ENCODE assay signal across 8 cellular contexts in the genomic region with DNA sequence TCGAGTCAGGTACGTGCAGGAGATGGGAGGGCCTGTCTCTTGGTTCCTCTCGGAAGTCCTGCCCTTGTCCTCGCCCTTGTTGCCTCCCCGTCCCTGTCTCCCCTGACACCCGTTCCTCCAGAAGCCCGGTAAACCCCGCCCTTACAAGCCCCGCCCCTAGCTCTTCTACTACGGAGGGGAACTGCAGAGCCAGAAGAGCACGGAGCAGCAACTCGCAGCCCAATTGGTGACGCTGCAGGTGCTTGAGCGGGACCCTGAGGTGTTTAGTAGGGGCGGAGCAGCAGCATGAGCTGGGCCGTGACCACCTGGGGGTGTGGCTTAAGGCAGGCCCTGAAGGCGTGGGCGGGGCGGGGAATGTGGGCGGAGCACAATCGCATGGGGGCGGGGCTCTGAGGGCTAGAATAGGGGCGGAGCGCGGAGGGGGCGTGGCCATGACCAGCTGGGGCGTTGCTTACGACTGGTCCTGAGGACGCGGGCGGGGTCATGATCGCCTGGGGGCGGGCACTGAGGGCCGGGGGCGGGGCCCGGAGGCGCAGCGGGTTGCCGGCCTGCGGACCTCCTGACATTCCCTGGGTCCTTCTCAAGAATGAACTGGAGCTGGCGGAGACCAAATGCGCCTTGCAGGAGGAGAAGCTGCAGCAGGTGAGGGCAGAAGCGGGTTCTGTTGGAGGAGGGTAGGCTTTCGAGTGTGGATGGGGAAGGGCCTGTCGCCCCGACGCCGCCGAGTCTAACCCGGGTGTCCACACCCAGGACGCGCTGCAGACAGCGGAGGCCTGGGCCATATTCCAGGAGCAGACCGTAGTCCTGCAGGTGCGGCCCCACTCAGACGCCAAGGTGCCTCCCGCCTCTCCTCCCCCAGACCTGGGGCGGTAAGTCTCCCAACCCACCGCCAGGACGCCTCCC. TPM values are rescaled to one million over a fixed set of nuclear protein-coding genes. Genes with fewer than 3 reads are reported as not detected.
DNase-seq lines count a peak whose midpoint lies in the region; ATAC-seq and TF ChIP-seq lines count a peak whose summit lies in the region.
"Not testable (repeated sequence)": the region's sequence is repeated elsewhere in the genome, so short reads cannot be mapped to it uniquely, and the experiment has no call there.

No MANE protein-coding gene starts in this region.

- ATAC-seq in GM19463 (IDR thresholded peaks at IDR 0.05; ENCODE audit: unreplicated experiment) (peak; percentile 69), HG03159 (IDR thresholded peaks at IDR 0.05; ENCODE audit: unreplicated experiment) (peak; percentile 77)

- not testable (repeated sequence) for H3K36me3 ChIP-seq in BE2C; SK-N-MC (ENCODE audit: insufficient read depth, low read length); fibroblast of lung (ENCODE audit: control insufficient read depth, insufficient read depth, low read length)

- H2AFZ ChIP-seq in fibroblast of lung (ENCODE audit: low read length), result not testable (repeated sequence)

- DNase-seq in BE2C, result peak; percentile 93
- peak; percentile 28 for DNase-seq in SK-N-MC (ENCODE audit: low read depth, low spot score)
- DNase-seq in activated gamma-delta T cell treated with anti-CD3 and anti-CD28 coated beads, Interleukin-2, amount 50 U/mL, for 16 hours (ENCODE audit: low read depth), result peak; percentile 85
- DNase-seq in fibroblast of lung (ENCODE audit: low read depth in 2 of 2), result peak; percentile 62 to 69
- DNase-seq in mucosa of gallbladder (ENCODE audit: low spot score), result peak; percentile 91
- DNase-seq in stimulated activated CD4-positive, alpha-beta T cell treated with anti-CD3 and anti-CD28 coated beads, Interleukin-4, amount 100 ng/mL, for 48 hours (ENCODE audit: low read depth in 2 of 2), result peak; percentile 86 to 93

- H3K79me2 ChIP-seq in fibroblast of lung (ENCODE audit: control insufficient read depth, insufficient read depth, low read length), result not testable (repeated sequence)

- not testable (repeated sequence) for H3K4me1 ChIP-seq in BE2C; fibroblast of lung (ENCODE audit: control insufficient read depth, extremely low read depth, insufficient read depth, low read length)

- H3K4me3 ChIP-seq in BE2C (ENCODE audit: low read depth, low read length) (peak overlapping the region; percentile 31; the same call in 1 of the 2 replicates), SK-N-MC (peak overlapping the region; percentile 60; the same call in 1 of the 2 replicates), fibroblast of lung (replicated peaks in 1 of 4; ENCODE audit: control extremely low read depth in 1 of 4, insufficient read depth in 1 of 4, low read depth in 3 of 4, low read length in 4 of 4) (peak overlapping the region in 3 of 4 experiments; percentile 24 to 51 (median 42))

- not testable (repeated sequence) for H3K27me3 ChIP-seq in BE2C; fibroblast of lung (ENCODE audit: control insufficient read depth, insufficient read depth, low read length)

- H3K9me3 ChIP-seq in BE2C; SK-N-MC (ENCODE audit: low read depth, low read length); fibroblast of lung (ENCODE audit: control insufficient read depth, insufficient read depth, low read depth, low read length): not testable (repeated sequence)

- not testable (repeated sequence) for H4K20me1 ChIP-seq in fibroblast of lung (ENCODE audit: control insufficient read depth, extremely low read depth, insufficient read depth, low read length)

- not testable (repeated sequence) for TF ChIP-seq CTCF in BE2C (IDR thresholded peaks at IDR 0.05; ENCODE audit: low read depth, low read length); fibroblast of lung (conservative IDR thresholded peaks at IDR 0.05 in 1 of 2, IDR thresholded peaks at IDR 0.05 in 1 of 2; ENCODE audit: low read depth in 1 of 2, low read length in 2 of 2)

- not testable (repeated sequence) for H3K4me2 ChIP-seq in fibroblast of lung (ENCODE audit: extremely low read depth, insufficient read depth, low read length)

- not testable (repeated sequence) for H3K27ac ChIP-seq in SK-N-MC; fibroblast of lung (ENCODE audit: insufficient read depth, low read length)

- H3K9ac ChIP-seq in SK-N-MC (ENCODE audit: insufficient read length); fibroblast of lung (ENCODE audit: insufficient read depth, low read length): not testable (repeated sequence)

RNA-seq across cellular contexts. Expression of a gene that starts 1.3 kb away (rescaled TPM):
- 2.2 TPM for polyA plus RNA-seq in BE2C (2012; ENCODE audit: insufficient read depth, insufficient read length, low read depth)
- total RNA-seq in fibroblast of lung (0.51 and 2.6 TPM in 2 replicates), mucosa of gallbladder (2.8 TPM)
- polyA plus RNA-seq in fibroblast of lung, result 0.36 and 1.9 TPM in 2 replicates
- 0.73 and 1.9 TPM in 2 replicates for polyA plus RNA-seq in fibroblast of lung (2012)
- not detected in 2 replicates for polyA minus RNA-seq in fibroblast of lung (ENCODE audit: low replicate concordance)

RNA-seq across cellular contexts. Expression of a gene that starts 51.3 kb away (rescaled TPM):
- polyA plus RNA-seq in BE2C (2012; ENCODE audit: insufficient read depth, insufficient read length, low read depth), result 22.8 TPM
- total RNA-seq in fibroblast of lung, result 1.8 and 2.3 TPM in 2 replicates
- 0.70 and 0.78 TPM in 2 replicates for polyA plus RNA-seq in fibroblast of lung
- polyA plus RNA-seq in fibroblast of lung (2012), result 1.2 TPM in 2 replicates
- polyA minus RNA-seq in fibroblast of lung (ENCODE audit: low replicate concordance), result 0.85 and 3.0 TPM in 2 replicates
- total RNA-seq in mucosa of gallbladder, result 4.5 TPM

Comparison
In these comparisons a context has a peak if more than half of its experiments do, and no peak if none do; other contexts are left out.
1. DNase-seq: peak in every context shown above with its lines; median percentile 93 in BE2C; 91 in mucosa of gallbladder; 90 in stimulated activated CD4-positive, alpha-beta T cell treated with anti-CD3 and anti-CD28 coated beads, Interleukin-4, amount 100 ng/mL, for 48 hours; 85 in activated gamma-delta T cell treated with anti-CD3 and anti-CD28 coated beads, Interleukin-2, amount 50 U/mL, for 16 hours; 66 in fibroblast of lung; 28 in SK-N-MC.